ENCODE assay signal across 20 cellular contexts in genomic region chr14:76525106-76525825, GRCh38.
DNase-seq lines count a peak whose midpoint lies in the region; TF ChIP-seq lines count a peak whose summit lies in the region.
"Had no signal": no experiment of that assay in that cellular context is flagged by ENCODE, and none has a peak within 500 bp of the region (broad histone marks: within the 10 kb centered on the region; RNA-seq: fewer than 3 reads in every experiment).

No MANE protein-coding gene starts in this region.

- intact Hi-C loops in A673 (cut with micrococcal nuclease; ENCODE audit: unreplicated experiment) = no loop called here
- intact Hi-C loops in spleen (cut with DNase I; ENCODE audit: low total_unique reads) = no loop called here

- H3K4me1 ChIP-seq in A673 (ENCODE audit: insufficient read depth, low read length, poor library complexity, severe bottlenecking) (peaks cover 14% of the 10 kb centered on the region), neural progenitor cell (peaks cover 19% of the 10 kb centered on the region), spleen (no peaks in the 10 kb centered on the region)
- H3K4me1 ChIP-seq: BE2C had no signal

- H3F3A ChIP-seq in neural progenitor cell (ENCODE audit: low read depth) = no peaks in the 10 kb centered on the region

- H3K9me3 Mint-ChIP-seq in brain = peaks cover 13 to 23% (median 20%) of the 10 kb centered on the region in 5 experiments
- H3K9me3 Mint-ChIP-seq in neural progenitor cell = peaks cover 9% of the 10 kb centered on the region

- H3K27ac Mint-ChIP-seq in brain = peak overlapping the region in 3 of 5 experiments; percentile 32 to 93 (median 66)
- no peak overlapping the region for H3K27ac Mint-ChIP-seq in neural progenitor cell
- H3K27ac Mint-ChIP-seq: CD4-positive, CD25-positive, alpha-beta regulatory T cell; CD8-positive, alpha-beta memory T cell had no signal

- H3K9me3 ChIP-seq in A673 (ENCODE audit: low read depth, low read length, poor library complexity, severe bottlenecking) = peaks cover 12% of the 10 kb centered on the region
- H3K9me3 ChIP-seq in neural progenitor cell (ENCODE audit: low read depth) = no peaks in the 10 kb centered on the region
- peaks cover 0 to 19% (median 12%) of the 10 kb centered on the region in 8 donors for H3K9me3 ChIP-seq in spleen
- H3K9me3 ChIP-seq: BE2C had no signal

- WGBS in spleen, 5 donors = 61 to 76% (median 70%) methylated on average over 3 of the region's 3 CpGs

- peak overlapping the region; percentile 76 for H2AFZ ChIP-seq in neural progenitor cell (replicated peaks)

- H3K27ac ChIP-seq in A673 (ENCODE audit: low read depth, low read length, poor library complexity, severe bottlenecking) = peak overlapping the region; percentile 54
- H3K27ac ChIP-seq in neural progenitor cell = no peak overlapping the region
- H3K27ac ChIP-seq in spleen = no peak overlapping the region
- H3K27ac ChIP-seq: HL-60 had no signal

- no peaks in the 10 kb centered on the region for H3K79me2 ChIP-seq in neural progenitor cell (ENCODE audit: low read depth)

- no peak overlapping the region for H3K4me3 ChIP-seq in A673 (ENCODE audit: low read depth, low read length, poor library complexity, severe bottlenecking)
- no peak overlapping the region for H3K4me3 ChIP-seq in neural progenitor cell
- no peak overlapping the region for H3K4me3 ChIP-seq in spleen
- H3K4me3 ChIP-seq: GM12878 had no signal

- no peak for DNase-seq in A673 (ENCODE audit: low spot score)
- peak; percentile 56 for DNase-seq in neural progenitor cell (ENCODE audit: low spot score)
- peak; percentile 33 for DNase-seq in spleen
- no peak for DNase-seq in activated naive CD4-positive, alpha-beta T cell (lab: John Stamatoyannopoulos, UW)
- no peak for DNase-seq in AG08395 (ENCODE audit: low spot score)
- DNase-seq in activated CD4-positive, alpha-beta T cell treated with anti-CD3 and anti-CD28 coated beads for 1 hour = no peak
- DNase-seq: 8988T; BE2C; C1 segment of cervical spinal cord; CD4-positive, CD25-positive, alpha-beta regulatory T cell; CD8-positive, alpha-beta memory T cell; COR-L47; DMS 273 treated with DMSO at 0.1 percent for 48 hours; DMS53; DND-41; EL; HCEC 1CT had no signal

- H3K27me3 Mint-ChIP-seq in brain (no peaks in the 10 kb centered on the region), neural progenitor cell (ENCODE audit: insufficient read depth, low read depth) (no peaks in the 10 kb centered on the region)

- no peak for TF ChIP-seq CTCF in A673 (conservative IDR thresholded peaks at IDR 0.05; ENCODE audit: low read depth, low read length)
- TF ChIP-seq CTCF in brain (conservative IDR thresholded peaks at IDR 0.05) = no peak
- no peak for TF ChIP-seq CTCF in neural progenitor cell (IDR thresholded peaks at IDR 0.05)
- TF ChIP-seq CTCF in spleen (IDR thresholded peaks at IDR 0.05 in 8 of 11, conservative IDR thresholded peaks at IDR 0.05 in 3 of 11) = no peak

- no peaks in the 10 kb centered on the region for H3K36me3 Mint-ChIP-seq in brain
- no peaks in the 10 kb centered on the region for H3K36me3 Mint-ChIP-seq in neural progenitor cell
- H3K36me3 Mint-ChIP-seq: CD4-positive, CD25-positive, alpha-beta regulatory T cell; CD8-positive, alpha-beta memory T cell had no signal

- H3K4me1 Mint-ChIP-seq in brain (peaks cover 22% of the 10 kb centered on the region), neural progenitor cell (peaks cover 21% of the 10 kb centered on the region)
- H3K4me1 Mint-ChIP-seq: CD4-positive, CD25-positive, alpha-beta regulatory T cell; CD8-positive, alpha-beta memory T cell had no signal

- TF ChIP-seq POLR2A in spleen (IDR thresholded peaks at IDR 0.05) = no peak

- H3K9ac ChIP-seq in neural progenitor cell = no peak overlapping the region

- BruUV-seq in A673 (replicated peaks; lab: Mats Ljungman, UMichigan) = no TSS peak

- CTCF ChIA-PET in A673 (lab: Charles Lee) = interaction anchor here (0.7 kb wide), 1 partner anchor 11 kb away, joined by 7 read pairs; no protein-coding TSS in a partner anchor

- no peaks in the 10 kb centered on the region for H3K27me3 ChIP-seq in A673 (replicated peaks; ENCODE audit: insufficient read depth, low read depth, low read length, poor library complexity)
- H3K27me3 ChIP-seq in neural progenitor cell = no peaks in the 10 kb centered on the region
- peaks cover 0 to 17% (median 0%) of the 10 kb centered on the region in 7 donors for H3K27me3 ChIP-seq in spleen (replicated peaks in 1 of 7)
- H3K27me3 ChIP-seq: BE2C had no signal

- H4K20me1 ChIP-seq in neural progenitor cell (ENCODE audit: low read depth) = no peaks in the 10 kb centered on the region

- POLR2A ChIA-PET in A673 (lab: Charles Lee; ENCODE audit: low non-redundant PET) = no interaction called here

- H3K4me3 Mint-ChIP-seq in brain (no peak overlapping the region), neural progenitor cell (no peak overlapping the region)
- H3K4me3 Mint-ChIP-seq: CD4-positive, CD25-positive, alpha-beta regulatory T cell; CD8-positive, alpha-beta memory T cell had no signal

- H3K4me2 ChIP-seq in neural progenitor cell = peak overlapping the region; percentile 58

- no peaks in the 10 kb centered on the region for H3K36me3 ChIP-seq in A673 (ENCODE audit: insufficient read depth, low read length, poor library complexity, severe bottlenecking)
- H3K36me3 ChIP-seq in neural progenitor cell = no peaks in the 10 kb centered on the region
- H3K36me3 ChIP-seq in spleen = no peaks in the 10 kb centered on the region
- H3K36me3 ChIP-seq: BE2C had no signal

Comparison
In these comparisons a context has a peak if more than half of its experiments do, and no peak if none do; other contexts are left out.
1. DNase-seq: peak in neural progenitor cell (single experiment) and spleen (single experiment); none in A673 (single experiment), activated naive CD4-positive, alpha-beta T cell (0 of 4), AG08395 (single experiment) and activated CD4-positive, alpha-beta T cell treated with anti-CD3 and anti-CD28 coated beads for 1 hour (single experiment).